ENCODE assay signal across 1 cellular context in genomic region chr20:9507544-9508239, GRCh38.
TF ChIP-seq lines count a peak whose summit lies in the region.

No MANE protein-coding gene starts in this region.

TF ChIP-seq in SK-N-SH, 30 proteins besides CTCF, POLR2A, EP300 and RAD21 (continued from another document):
- TF ChIP-seq USF2 (IDR thresholded peaks at IDR 0.05; ENCODE audit: borderline replicate concordance, low read depth, low read length) (no peak), TAF1 (IDR thresholded peaks at IDR 0.05; ENCODE audit: borderline replicate concordance, low read depth, low read length) (no peak), EZH2phosphoT487 (IDR thresholded peaks at IDR 0.05; ENCODE audit: borderline replicate concordance, low read depth) (no peak), IRF3 (IDR thresholded peaks at IDR 0.05; ENCODE audit: low read depth, low read length) (no peak), FOXM1 (IDR thresholded peaks at IDR 0.05; ENCODE audit: low read depth) (no peak), CHD2 (IDR thresholded peaks at IDR 0.05; ENCODE audit: low read length, partially characterized antibody) (no peak)
